In genomic region chr17:15465045-15465701, GRCh38 we compare ENCODE assay signal across 1 cellular context.
A peak's percentile ranks its signal among the peaks of the same experiment; 100 is the strongest.
TF ChIP-seq lines count a peak whose summit lies in the region.

No MANE protein-coding gene starts in this region.

TF ChIP-seq in HepG2, 621 proteins besides CTCF, POLR2A, EP300 and RAD21 (continued from another document):
- TF ChIP-seq ZBTB40 (IDR thresholded peaks at IDR 0.05) (0 out of 2 replicates have a peak, but pooled peaks have one; percentile 4), ZBTB40 (CRISPR knock-in tag; IDR thresholded peaks at IDR 0.05) (no peak), NONO (IDR thresholded peaks at IDR 0.05) (0 out of 2 replicates have a peak, but pooled peaks have one; percentile 3), NONO (CRISPR knock-in tag; conservative IDR thresholded peaks at IDR 0.05) (no peak), MED8 (CRISPR knock-in tag; IDR thresholded peaks at IDR 0.05; ENCODE audit: insufficient replicate concordance) (no peak), TCF7L2 (IDR thresholded peaks at IDR 0.05; ENCODE audit: low read depth, low read length) (no peak), HIC2 (CRISPR knock-in tag; IDR thresholded peaks at IDR 0.05; ENCODE audit: low read depth) (no peak), SCMH1 (CRISPR knock-in tag; IDR thresholded peaks at IDR 0.05; ENCODE audit: borderline replicate concordance) (no peak), NFRKB (IDR thresholded peaks at IDR 0.05) (peak; percentile 22; the same call in 1 of the 2 replicates), ATM (IDR thresholded peaks at IDR 0.05; ENCODE audit: borderline replicate concordance) (peak; percentile 88), MNT (IDR thresholded peaks at IDR 0.05) (peak; percentile 8; the same call in 1 of the 2 replicates), ZNF510 (CRISPR knock-in tag; IDR thresholded peaks at IDR 0.05; ENCODE audit: low read depth) (no peak), CAMTA2 (CRISPR knock-in tag; IDR thresholded peaks at IDR 0.05; ENCODE audit: borderline replicate concordance) (no peak), JUNB (CRISPR knock-in tag; IDR thresholded peaks at IDR 0.05; ENCODE audit: borderline replicate concordance) (peak; percentile 37; the same call in 1 of the 2 replicates), FOSL1 (CRISPR knock-in tag; IDR thresholded peaks at IDR 0.05; ENCODE audit: borderline replicate concordance) (no peak), FOXA1 (IDR thresholded peaks at IDR 0.05) (0 out of 2 replicates have a peak, but pooled peaks have one; percentile 14), FOXA1 (CRISPR knock-in tag; IDR thresholded peaks at IDR 0.05) (no peak), KLF12 (CRISPR knock-in tag; IDR thresholded peaks at IDR 0.05; ENCODE audit: borderline replicate concordance) (no peak), NBN (conservative IDR thresholded peaks at IDR 0.05) (0 out of 2 replicates have a peak, but pooled peaks have one; percentile 28), HIVEP1 (CRISPR knock-in tag; IDR thresholded peaks at IDR 0.05) (no peak), IKZF1 (IDR thresholded peaks at IDR 0.05) (0 out of 2 replicates have a peak, but pooled peaks have one; percentile 11), USF2 (IDR thresholded peaks at IDR 0.05; ENCODE audit: low read depth, low read length) (no peak), USF2 (CRISPR knock-in tag; IDR thresholded peaks at IDR 0.05; ENCODE audit: borderline replicate concordance) (no peak), ZNF646 (CRISPR knock-in tag; IDR thresholded peaks at IDR 0.05) (peak; percentile 94)
